ENCODE assay signal across 9 cellular contexts in the genomic region with DNA sequence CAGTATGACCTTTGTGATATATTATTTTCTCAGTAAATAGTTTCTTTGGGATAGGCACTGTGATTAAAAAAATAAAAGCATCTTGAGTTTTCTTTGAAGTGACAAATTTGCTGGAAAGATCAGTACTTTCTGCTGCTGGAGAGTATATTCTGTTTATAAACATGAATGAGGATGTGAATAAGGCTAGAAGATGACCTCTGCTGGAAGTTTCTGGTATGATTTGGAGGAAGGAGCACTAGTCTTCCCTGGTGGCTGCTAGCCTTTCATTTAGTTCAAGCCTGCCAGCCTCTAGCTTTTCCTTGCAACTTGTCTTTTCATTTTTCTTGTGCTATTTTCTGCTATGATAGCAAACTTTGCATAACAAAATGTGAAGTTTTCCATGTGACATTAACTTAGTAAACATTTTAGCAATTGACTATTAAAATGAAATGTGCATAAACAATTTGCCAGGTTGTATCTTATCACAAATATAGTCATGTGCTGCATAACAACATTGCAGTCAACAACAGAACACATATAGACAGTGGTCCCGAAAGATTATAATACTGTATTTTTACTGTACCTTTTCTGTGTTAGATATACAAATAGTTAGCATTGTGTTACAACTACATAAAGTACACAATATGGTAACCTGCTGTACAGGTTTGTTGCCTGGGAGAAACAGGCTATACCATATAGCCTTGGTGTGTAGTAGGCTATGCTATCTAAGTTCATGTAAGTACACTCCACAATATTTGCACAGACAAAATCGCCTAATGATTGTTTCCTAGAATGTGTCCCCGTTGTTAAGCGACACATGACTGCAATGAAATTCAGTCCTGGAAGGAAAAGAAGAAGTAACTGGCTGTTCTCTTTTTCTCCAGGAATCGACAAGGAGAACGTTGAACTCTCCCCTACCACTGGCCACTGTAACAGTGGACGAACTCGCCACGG. TPM values are rescaled to one million over a fixed set of nuclear protein-coding genes. Genes with fewer than 3 reads are reported as not detected.
DNase-seq lines count a peak whose midpoint lies in the region; ATAC-seq, FAIRE-seq and TF ChIP-seq lines count a peak whose summit lies in the region.
"Had no signal": no experiment of that assay in that cellular context is flagged by ENCODE, and none has a peak within 500 bp of the region (broad histone marks: within the 10 kb centered on the region; RNA-seq: fewer than 3 reads in every experiment).

No MANE protein-coding gene starts in this region.

- H3K4me3 Mint-ChIP-seq in CD4-positive, alpha-beta T cell: no peak overlapping the region
- H3K4me3 Mint-ChIP-seq in MCF 10A (ENCODE audit: unreplicated experiment): no peak overlapping the region

- CTCF ChIA-PET in CD4-positive, alpha-beta T cell (lab: Charles Lee): interaction anchor here (0.6 to 2.3 kb wide), 11 partner anchors 11 to 567 kb away, joined by 3 to 5 read pairs (median 3); partner anchors contain the start of gene EVI2A
- CTCF ChIA-PET in MCF 10A (lab: Yijun Ruan, JAX): interaction anchor here (0.7 to 2.1 kb wide), 16 partner anchors 9 to 554 kb away, joined by 3 to 8 read pairs (median 4); no protein-coding TSS in a partner anchor

- BruUV-seq in MCF 10A (replicated peaks; lab: Mats Ljungman, UMichigan): no TSS peak

- peak; percentile 90 for ATAC-seq in CD4-positive, alpha-beta T cell (ENCODE audit: poor library complexity)
- ATAC-seq in GM21529 (IDR thresholded peaks at IDR 0.05; ENCODE audit: unreplicated experiment): peak; percentile 67
- ATAC-seq in HG02623 (IDR thresholded peaks at IDR 0.05; ENCODE audit: unreplicated experiment): no peak

- peaks cover 14% of the 10 kb centered on the region for H3K36me3 Mint-ChIP-seq in CD4-positive, alpha-beta T cell (ENCODE audit: low read depth)
- H3K36me3 Mint-ChIP-seq in MCF 10A (ENCODE audit: insufficient read depth, unreplicated experiment): peaks cover 55% of the 10 kb centered on the region

- no peaks in the 10 kb centered on the region for H3K9me3 ChIP-seq in CD4-positive, alpha-beta T cell (ENCODE audit: control insufficient read depth, low read length)
- H3K9me3 ChIP-seq: SJCRH30 had no signal

- no peaks in the 10 kb centered on the region for H3K27me3 Mint-ChIP-seq in CD4-positive, alpha-beta T cell
- H3K27me3 Mint-ChIP-seq in MCF 10A (ENCODE audit: insufficient read depth, unreplicated experiment): no peaks in the 10 kb centered on the region

- peak; percentile 83 for TF ChIP-seq CTCF in CD4-positive, alpha-beta T cell (IDR thresholded peaks at IDR 0.05)
- peak; percentile 54 for TF ChIP-seq CTCF in MCF 10A (IDR thresholded peaks at IDR 0.05; ENCODE audit: unreplicated experiment)

- peak overlapping the region; percentile 3 for H3K27ac Mint-ChIP-seq in CD4-positive, alpha-beta T cell
- H3K27ac Mint-ChIP-seq in MCF 10A (ENCODE audit: low read depth, unreplicated experiment): no peak overlapping the region

- POLR2A ChIA-PET in CD4-positive, alpha-beta T cell (lab: Charles Lee): interaction anchor here (1.0 to 1.3 kb wide), 2 partner anchors 54 to 63 kb away, joined by 4 read pairs; no protein-coding TSS in a partner anchor
- POLR2A ChIA-PET in MCF 10A (lab: Yijun Ruan, JAX): interaction anchor here (0.7 to 1.7 kb wide), 5 partner anchors 55 to 171 kb away, joined by 3 to 4 read pairs (median 3); partner anchors contain the start of gene EVI2B

- DNase-seq in CD4-positive, alpha-beta T cell: no peak
- DNase-seq in NCI-H748 treated with DMSO at 0.1 percent for 48 hours (lab: John Stamatoyannopoulos, UW) (peak; percentile 26), MCF 10A (ENCODE audit: unreplicated experiment) (peak; percentile 70), kidney glomerular epithelial cell (lab: John Stamatoyannopoulos, UW) (peak; percentile 63), urothelium cell line (ENCODE audit: low spot score) (peak; percentile 38), HuH-7.5 (ENCODE audit: low spot score) (no peak)

- H3K27me3 ChIP-seq in CD4-positive, alpha-beta T cell (ENCODE audit: control insufficient read depth, insufficient read depth, low read length): no peaks in the 10 kb centered on the region
- H3K27me3 ChIP-seq: SJCRH30 had no signal

- FAIRE-seq in urothelium cell line (lab: Jason Lieb, UNC): peak; percentile 63

- H3K9me3 Mint-ChIP-seq in CD4-positive, alpha-beta T cell: no peaks in the 10 kb centered on the region
- H3K9me3 Mint-ChIP-seq in MCF 10A (ENCODE audit: unreplicated experiment): no peaks in the 10 kb centered on the region

- H3K4me1 Mint-ChIP-seq in CD4-positive, alpha-beta T cell (ENCODE audit: low read depth): peaks cover 30% of the 10 kb centered on the region
- H3K4me1 Mint-ChIP-seq in MCF 10A (ENCODE audit: insufficient read depth, unreplicated experiment): no peaks in the 10 kb centered on the region

- no peak overlapping the region for H3K27ac ChIP-seq in CD4-positive, alpha-beta T cell (ENCODE audit: low read depth, low read length)
- H3K27ac ChIP-seq: SJCRH30 had no signal

- intact Hi-C loops in CD4-positive, alpha-beta T cell (cut with DNase I, micrococcal nuclease): loop anchor here (1.0 to 5.0 kb wide), 10 partner anchors 63 to 403 kb away; no protein-coding TSS in a partner anchor
- intact Hi-C loops in MCF 10A (cut with micrococcal nuclease): loop anchor here (2.0 to 5.0 kb wide), 4 partner anchors 106 to 361 kb away; no protein-coding TSS in a partner anchor

RNA-seq across cellular contexts. Expression of gene RAB11FIP4, which starts 18.1 kb away (rescaled TPM):
- 10 to 100 TPM; 86.4 to 87.3 TPM for total RNA-seq in CD4-positive, alpha-beta T cell
- 2.8 and 3.7 TPM in 2 replicates for total RNA-seq in MCF 10A (2022)

RNA-seq across cellular contexts. Expression of gene EVI2A, which starts 52.0 kb away (rescaled TPM):
- total RNA-seq in CD4-positive, alpha-beta T cell: 10 to 100 TPM; 37.8 to 38.4 TPM
- total RNA-seq in MCF 10A (2022): 2.6 and 3.3 TPM in 2 replicates

RNA-seq across cellular contexts. Expression of gene EVI2B, which starts 59.6 kb away (rescaled TPM):
- 100 to 1,000 TPM in 1 of 2 experiments, 10 to 100 TPM in 1; 99.1 to 102 TPM for total RNA-seq in CD4-positive, alpha-beta T cell
- total RNA-seq in MCF 10A (2022): 3.6 and 3.8 TPM in 2 replicates
- total RNA-seq: SJCRH30 had no signal

Comparison
In these comparisons a context has a peak if more than half of its experiments do, and no peak if none do; other contexts are left out.
1. DNase-seq: peak in NCI-H748 treated with DMSO at 0.1 percent for 48 hours (single experiment), MCF 10A (single experiment), kidney glomerular epithelial cell (single experiment) and urothelium cell line (single experiment); none in CD4-positive, alpha-beta T cell (0 of 10) and HuH-7.5 (single experiment).
2. RNA of gene RAB11FIP4, which starts 18.1 kb away (total RNA-seq): 86.4 to 87.3 TPM in CD4-positive, alpha-beta T cell; 2.8 to 3.7 TPM in MCF 10A; every median in the first group is over 10 times any median in the second.
3. RNA of gene EVI2B, which starts 59.6 kb away (total RNA-seq): 99.1 to 102 TPM in CD4-positive, alpha-beta T cell; 3.6 to 3.8 TPM in MCF 10A; every median in the first group is over 10 times any median in the second.